In genomic region chr10:21082206-21082605, GRCh38 we compare ENCODE assay signal across 33 cellular contexts.
"Had no signal": no experiment of that assay in that cellular context is flagged by ENCODE, and none has a peak within 500 bp of the region (broad histone marks: within the 10 kb centered on the region; RNA-seq: fewer than 3 reads in every experiment).

No MANE protein-coding gene starts in this region.

- H3K4me3 Mint-ChIP-seq: activated B cell treated with CpG ODN at 0.5 μM for 24 hours; activated CD4-positive, alpha-beta memory T cell treated with anti-CD3 and anti-CD28 coated beads, Interleukin-2, amount 10 ng/mL, durations not matched to agents 7 days and 5 days; activated CD4-positive, alpha-beta T cell treated with anti-CD3 and anti-CD28 coated beads, Interleukin-2, amount 10 ng/mL, durations not matched to agents 7 days and 5 days; activated CD8-positive, alpha-beta memory T cell treated with anti-CD3 and anti-CD28 coated beads, Interleukin-2, amount 10 ng/mL, durations not matched to agents 7 days and 5 days; activated CD8-positive, alpha-beta T cell treated with anti-CD3 and anti-CD28 coated beads, Interleukin-2, amount 10 ng/mL, durations not matched to agents 7 days and 5 days; activated naive CD4-positive, alpha-beta T cell treated with anti-CD3 and anti-CD28 coated beads, Interleukin-2, amount 10 ng/mL, durations not matched to agents 7 days and 5 days; activated naive CD4-positive, alpha-beta T cell treated with anti-CD3 and anti-CD28 coated beads, Interleukin-2, amount 50 U/mL, for 24 hours; activated naive CD8-positive, alpha-beta T cell; activated naive CD8-positive, alpha-beta T cell treated with anti-CD3 and anti-CD28 coated beads, Interleukin-2, amount 10 ng/mL, durations not matched to agents 7 days and 5 days; activated naive CD8-positive, alpha-beta T cell treated with anti-CD3 and anti-CD28 coated beads, Interleukin-2, amount 50 U/mL, for 24 hours; activated T-cell treated with anti-CD3 and anti-CD28 coated beads, Interleukin-2, amount 50 U/mL, for 24 hours; brain; central memory CD8-positive, alpha-beta T cell; T-cell; T-helper 17 cell; T-helper 2 cell treated with Interferon-gamma antibody and Interleukin-4, amounts not matched to agents 5 μg/mL and 100 μg/mL, for 36 hours had no signal

- H3K4me1 Mint-ChIP-seq: activated B cell treated with CpG ODN at 0.5 μM for 24 hours; activated CD4-positive, alpha-beta memory T cell treated with anti-CD3 and anti-CD28 coated beads, Interleukin-2, amount 10 ng/mL, durations not matched to agents 7 days and 5 days; activated CD4-positive, alpha-beta T cell treated with anti-CD3 and anti-CD28 coated beads, Interleukin-2, amount 10 ng/mL, durations not matched to agents 7 days and 5 days; activated CD8-positive, alpha-beta memory T cell treated with anti-CD3 and anti-CD28 coated beads, Interleukin-2, amount 10 ng/mL, durations not matched to agents 7 days and 5 days; activated naive CD4-positive, alpha-beta T cell treated with anti-CD3 and anti-CD28 coated beads, Interleukin-2, amount 10 ng/mL, durations not matched to agents 7 days and 5 days; activated naive CD4-positive, alpha-beta T cell treated with anti-CD3 and anti-CD28 coated beads, Interleukin-2, amount 50 U/mL, for 24 hours; activated naive CD8-positive, alpha-beta T cell treated with anti-CD3 and anti-CD28 coated beads, Interleukin-2, amount 10 ng/mL, durations not matched to agents 7 days and 5 days; activated naive CD8-positive, alpha-beta T cell treated with anti-CD3 and anti-CD28 coated beads, Interleukin-2, amount 50 U/mL, for 24 hours; central memory CD8-positive, alpha-beta T cell; T-cell; T-helper 17 cell had no signal

- H3K27me3 Mint-ChIP-seq: activated CD4-positive, alpha-beta memory T cell treated with anti-CD3 and anti-CD28 coated beads, Interleukin-2, amount 10 ng/mL, durations not matched to agents 7 days and 5 days; activated CD8-positive, alpha-beta memory T cell treated with anti-CD3 and anti-CD28 coated beads, Interleukin-2, amount 10 ng/mL, durations not matched to agents 7 days and 5 days; activated naive CD4-positive, alpha-beta T cell treated with anti-CD3 and anti-CD28 coated beads, Interleukin-2, amount 10 ng/mL, durations not matched to agents 7 days and 5 days; central memory CD8-positive, alpha-beta T cell had no signal

- H3K4me3 ChIP-seq: ascending aorta, cardiac muscle cell had no signal

- H3K36me3 Mint-ChIP-seq: activated CD8-positive, alpha-beta memory T cell treated with anti-CD3 and anti-CD28 coated beads, Interleukin-2, amount 10 ng/mL, durations not matched to agents 7 days and 5 days; activated naive CD4-positive, alpha-beta T cell treated with anti-CD3 and anti-CD28 coated beads, Interleukin-2, amount 10 ng/mL, durations not matched to agents 7 days and 5 days; activated naive CD4-positive, alpha-beta T cell treated with anti-CD3 and anti-CD28 coated beads, Interleukin-2, amount 50 U/mL, for 24 hours; activated naive CD8-positive, alpha-beta T cell; activated naive CD8-positive, alpha-beta T cell treated with anti-CD3 and anti-CD28 coated beads, Interleukin-2, amount 10 ng/mL, durations not matched to agents 7 days and 5 days; brain; T-cell had no signal

- ATAC-seq: activated CD8-positive, alpha-beta memory T cell treated with anti-CD3 and anti-CD28 coated beads, Interleukin-2, amount 10 ng/mL, durations not matched to agents 7 days and 5 days; activated CD8-positive, alpha-beta T cell treated with anti-CD3 and anti-CD28 coated beads, Interleukin-2, amount 10 ng/mL, durations not matched to agents 7 days and 5 days; activated naive CD8-positive, alpha-beta T cell treated with anti-CD3 and anti-CD28 coated beads, Interleukin-2, amount 50 U/mL, for 24 hours; T-cell; T-helper 17 cell had no signal

- DNase-seq: activated B cell treated with CpG ODN at 0.5 μM for 24 hours; activated CD4-positive, alpha-beta memory T cell treated with anti-CD3 and anti-CD28 coated beads, Interleukin-2, amount 10 ng/mL, durations not matched to agents 7 days and 5 days; activated CD4-positive, alpha-beta T cell treated with anti-CD3 and anti-CD28 coated beads for 48 hours; activated CD4-positive, alpha-beta T cell treated with anti-CD3 and anti-CD28 coated beads, Interleukin-2, amount 10 ng/mL, durations not matched to agents 7 days and 5 days; activated CD4-positive, alpha-beta T cell treated with anti-CD3 and anti-CD28 coated beads, Interleukin-2, amount 50 U/mL, for 48 hours; activated CD4-positive, CD25-positive, alpha-beta regulatory T cell treated with anti-CD3 and anti-CD28 coated beads, Interleukin-2, amount 50 U/mL, for 72 hours; activated CD8-positive, alpha-beta memory T cell treated with anti-CD3 and anti-CD28 coated beads for 24 hours; activated CD8-positive, alpha-beta memory T cell treated with anti-CD3 and anti-CD28 coated beads, Interleukin-2, amount 10 ng/mL, durations not matched to agents 7 days and 5 days; activated CD8-positive, alpha-beta memory T cell treated with anti-CD3 and anti-CD28 coated beads, Interleukin-2, amount 50 U/mL, for 48 hours; activated CD8-positive, alpha-beta T cell treated with anti-CD3 and anti-CD28 coated beads, Interleukin-2, amount 10 ng/mL, durations not matched to agents 7 days and 5 days; activated effector memory CD4-positive, alpha-beta T cell treated with Interleukin-2 at 50 U/mL for 16 hours; activated gamma-delta T cell; activated naive CD4-positive, alpha-beta T cell treated with anti-CD3 and anti-CD28 coated beads, Interleukin-2, amount 10 ng/mL, durations not matched to agents 7 days and 5 days; activated naive CD4-positive, alpha-beta T cell treated with Interleukin-2 at 50 U/mL for 16 hours; activated naive CD8-positive, alpha-beta T cell treated with anti-CD3 and anti-CD28 coated beads, Interleukin-2, amount 10 ng/mL, durations not matched to agents 7 days and 5 days; activated naive CD8-positive, alpha-beta T cell treated with anti-CD3 and anti-CD28 coated beads, Interleukin-2, amount 50 U/mL, for 24 hours; activated T-cell treated with anti-CD3 and anti-CD28 coated beads, Interleukin-2, amount 50 U/mL, for 24 hours; activated T-cell treated with anti-CD3 and anti-CD28 coated beads, Interleukin-2, amount 50 U/mL, for 48 hours; amygdala; anterior cingulate cortex; caudate nucleus; cerebellar nuclear complex; T-cell; T-helper 17 cell; T-helper 9 cell had no signal

- H3K27ac Mint-ChIP-seq: activated B cell treated with CpG ODN at 0.5 μM for 24 hours; activated CD4-positive, alpha-beta memory T cell treated with anti-CD3 and anti-CD28 coated beads, Interleukin-2, amount 10 ng/mL, durations not matched to agents 7 days and 5 days; activated CD4-positive, alpha-beta T cell treated with anti-CD3 and anti-CD28 coated beads, Interleukin-2, amount 10 ng/mL, durations not matched to agents 7 days and 5 days; activated CD8-positive, alpha-beta memory T cell treated with anti-CD3 and anti-CD28 coated beads, Interleukin-2, amount 10 ng/mL, durations not matched to agents 7 days and 5 days; activated CD8-positive, alpha-beta T cell treated with anti-CD3 and anti-CD28 coated beads, Interleukin-2, amount 10 ng/mL, durations not matched to agents 7 days and 5 days; activated naive CD4-positive, alpha-beta T cell treated with anti-CD3 and anti-CD28 coated beads, Interleukin-2, amount 10 ng/mL, durations not matched to agents 7 days and 5 days; activated naive CD4-positive, alpha-beta T cell treated with anti-CD3 and anti-CD28 coated beads, Interleukin-2, amount 50 U/mL, for 24 hours; activated naive CD8-positive, alpha-beta T cell; activated naive CD8-positive, alpha-beta T cell treated with anti-CD3 and anti-CD28 coated beads, Interleukin-2, amount 10 ng/mL, durations not matched to agents 7 days and 5 days; activated naive CD8-positive, alpha-beta T cell treated with anti-CD3 and anti-CD28 coated beads, Interleukin-2, amount 50 U/mL, for 24 hours; activated T-cell treated with anti-CD3 and anti-CD28 coated beads, Interleukin-2, amount 50 U/mL, for 24 hours; activated T-helper 2 cell treated with anti-CD3 and anti-CD28 coated beads, Interferon-gamma antibody, Interleukin-2, Interleukin-4, amounts not matched to agents 10 μg/mL and 5 μg/mL and 100 μg/mL, durations not matched to agents 14 hours and 24 hours and 36 hours; brain; T-cell; T-helper 17 cell; T-helper 2 cell treated with Interferon-gamma antibody and Interleukin-4, amounts not matched to agents 5 μg/mL and 100 μg/mL, for 36 hours had no signal

- H3K9me3 Mint-ChIP-seq: activated B cell treated with CpG ODN at 0.5 μM for 24 hours; activated CD4-positive, alpha-beta memory T cell treated with anti-CD3 and anti-CD28 coated beads, Interleukin-2, amount 10 ng/mL, durations not matched to agents 7 days and 5 days; activated CD4-positive, alpha-beta T cell treated with anti-CD3 and anti-CD28 coated beads, Interleukin-2, amount 10 ng/mL, durations not matched to agents 7 days and 5 days; activated naive CD4-positive, alpha-beta T cell treated with anti-CD3 and anti-CD28 coated beads, Interleukin-2, amount 10 ng/mL, durations not matched to agents 7 days and 5 days; activated naive CD4-positive, alpha-beta T cell treated with anti-CD3 and anti-CD28 coated beads, Interleukin-2, amount 50 U/mL, for 24 hours; activated naive CD8-positive, alpha-beta T cell treated with anti-CD3 and anti-CD28 coated beads, Interleukin-2, amount 50 U/mL, for 24 hours; activated T-cell treated with anti-CD3 and anti-CD28 coated beads, Interleukin-2, amount 50 U/mL, for 24 hours; activated T-helper 2 cell treated with anti-CD3 and anti-CD28 coated beads, Interferon-gamma antibody, Interleukin-2, Interleukin-4, amounts not matched to agents 10 μg/mL and 5 μg/mL and 100 μg/mL, durations not matched to agents 14 hours and 24 hours and 36 hours; brain; central memory CD8-positive, alpha-beta T cell; T-helper 2 cell treated with Interferon-gamma antibody and Interleukin-4, amounts not matched to agents 5 μg/mL and 100 μg/mL, for 36 hours had no signal
